23 cellular contexts compared by ENCODE assay signal in the genomic region with DNA sequence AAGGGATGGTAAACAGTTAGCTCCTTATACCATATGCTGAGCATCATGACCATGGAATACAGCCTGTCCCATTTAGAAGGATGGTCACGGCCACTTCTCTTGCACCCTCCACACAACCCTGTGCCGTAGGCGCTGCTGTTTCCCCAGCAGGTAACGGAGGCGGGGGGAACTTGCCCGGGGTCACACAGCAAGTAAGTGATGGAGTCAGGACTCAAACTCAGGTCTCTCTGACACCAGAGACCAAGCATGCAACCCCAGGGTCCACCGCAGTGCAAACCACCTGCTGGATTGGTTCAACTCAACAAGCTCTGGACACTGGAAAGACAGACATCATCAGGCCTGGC.
"Had no signal": no experiment of that assay in that cellular context is flagged by ENCODE, and none has a peak within 500 bp of the region (broad histone marks: within the 10 kb centered on the region; RNA-seq: fewer than 3 reads in every experiment).

No MANE protein-coding gene starts in this region.

- H3K4me3 Mint-ChIP-seq: activated B cell treated with CpG ODN at 0.5 μM for 24 hours; activated CD4-positive, alpha-beta T cell treated with anti-CD3 and anti-CD28 coated beads for 36 hours; activated naive CD8-positive, alpha-beta T cell treated with anti-CD3 and anti-CD28 coated beads for 36 hours; activated T-cell treated with anti-CD3 and anti-CD28 coated beads, Interleukin-2, amount 50 U/mL, for 24 hours; activated T-helper 17 cell treated with anti-CD3 and anti-CD28 coated beads, Interleukin-2, amount 50 U/mL, for 72 hours; central memory CD8-positive, alpha-beta T cell; nephron progenitor cell; stimulated activated naive B cell treated with anti-CD40 and anti-IgM and Interleukin-4, amounts not matched to agents 10 μg/mL and 1 μg/mL and 100 μg/mL, for 72 hours had no signal

- H3K27ac Mint-ChIP-seq: activated B cell treated with CpG ODN at 0.5 μM for 24 hours; activated CD4-positive, alpha-beta T cell treated with anti-CD3 and anti-CD28 coated beads for 36 hours; activated naive CD8-positive, alpha-beta T cell treated with anti-CD3 and anti-CD28 coated beads for 36 hours; activated T-cell treated with anti-CD3 and anti-CD28 coated beads, Interleukin-2, amount 50 U/mL, for 24 hours; activated T-helper 17 cell treated with anti-CD3 and anti-CD28 coated beads, Interleukin-2, amount 50 U/mL, for 72 hours; stimulated activated naive B cell treated with anti-CD40 and anti-IgM and Interleukin-4, amounts not matched to agents 10 μg/mL and 1 μg/mL and 100 μg/mL, for 72 hours had no signal

- H3K4me1 Mint-ChIP-seq: activated B cell treated with CpG ODN at 0.5 μM for 24 hours; activated CD4-positive, alpha-beta T cell treated with anti-CD3 and anti-CD28 coated beads for 36 hours; activated naive CD8-positive, alpha-beta T cell treated with anti-CD3 and anti-CD28 coated beads for 36 hours; activated T-helper 17 cell treated with anti-CD3 and anti-CD28 coated beads, Interleukin-2, amount 50 U/mL, for 72 hours had no signal

- H3K4me3 ChIP-seq: breast epithelium, heart left ventricle, left lung, pancreas, right lobe of liver, upper lobe of right lung had no signal

- H3K36me3 Mint-ChIP-seq: activated naive CD8-positive, alpha-beta T cell treated with anti-CD3 and anti-CD28 coated beads for 36 hours; stimulated activated naive B cell treated with anti-CD40 and anti-IgM and Interleukin-4, amounts not matched to agents 10 μg/mL and 1 μg/mL and 100 μg/mL, for 72 hours had no signal

- H3K27ac ChIP-seq: epithelial cell of prostate, left lung, pancreas, right lobe of liver, upper lobe of right lung had no signal

- H3K27me3 ChIP-seq: breast epithelium, heart left ventricle, left lung, pancreas, right lobe of liver, upper lobe of right lung had no signal

- DNase-seq: activated B cell treated with CpG ODN at 0.5 μM for 24 hours; activated CD4-positive, alpha-beta T cell treated with anti-CD3 and anti-CD28 coated beads for 36 hours; activated CD4-positive, alpha-beta T cell treated with anti-CD3 and anti-CD28 coated beads, Interleukin-2, amount 50 U/mL, for 4 hours; activated CD8-positive, alpha-beta memory T cell treated with anti-CD3 and anti-CD28 coated beads for 24 hours; activated CD8-positive, alpha-beta memory T cell treated with anti-CD3 and anti-CD28 coated beads, Interleukin-2, amount 50 U/mL, for 4 hours; activated naive CD8-positive, alpha-beta T cell treated with anti-CD3 and anti-CD28 coated beads for 36 hours; activated T-cell treated with anti-CD3 and anti-CD28 coated beads, Interleukin-2, amount 50 U/mL, for 24 hours; mammary epithelial cell; midbrain; nephron progenitor cell; stimulated activated CD4-positive, alpha-beta T cell treated with anti-CD3 and anti-CD28 coated beads, Interleukin-2, amount 100 ng/mL, for 48 hours; stimulated activated CD8-positive, alpha-beta memory T cell treated with anti-CD3 and anti-CD28 coated beads, Interleukin-4, amount 100 ng/mL, for 48 hours; stimulated activated naive B cell treated with anti-CD40 and anti-IgM and Interleukin-4, amounts not matched to agents 10 μg/mL and 1 μg/mL and 100 μg/mL, for 72 hours; T-helper 9 cell; upper lobe of right lung had no signal

- H3K36me3 ChIP-seq: breast epithelium, pancreas, right lobe of liver, upper lobe of right lung had no signal

- H3K9me3 Mint-ChIP-seq: activated B cell treated with CpG ODN at 0.5 μM for 24 hours; activated naive CD8-positive, alpha-beta T cell treated with anti-CD3 and anti-CD28 coated beads for 36 hours; activated T-cell treated with anti-CD3 and anti-CD28 coated beads, Interleukin-2, amount 50 U/mL, for 24 hours; activated T-helper 17 cell treated with anti-CD3 and anti-CD28 coated beads, Interleukin-2, amount 50 U/mL, for 72 hours; central memory CD8-positive, alpha-beta T cell; nephron progenitor cell; stimulated activated naive B cell treated with anti-CD40 and anti-IgM and Interleukin-4, amounts not matched to agents 10 μg/mL and 1 μg/mL and 100 μg/mL, for 72 hours had no signal

- H3K9me3 ChIP-seq: breast epithelium, heart left ventricle, left lung, pancreas, right lobe of liver, upper lobe of right lung had no signal

- ATAC-seq: activated CD4-positive, alpha-beta T cell treated with anti-CD3 and anti-CD28 coated beads for 36 hours; activated T-helper 17 cell treated with anti-CD3 and anti-CD28 coated beads, Interleukin-2, amount 50 U/mL, for 72 hours; heart left ventricle; left lung; right lobe of liver; stimulated activated naive B cell treated with anti-CD40 and anti-IgM and Interleukin-4, amounts not matched to agents 10 μg/mL and 1 μg/mL and 100 μg/mL, for 72 hours; upper lobe of right lung had no signal
